In the genomic region with DNA sequence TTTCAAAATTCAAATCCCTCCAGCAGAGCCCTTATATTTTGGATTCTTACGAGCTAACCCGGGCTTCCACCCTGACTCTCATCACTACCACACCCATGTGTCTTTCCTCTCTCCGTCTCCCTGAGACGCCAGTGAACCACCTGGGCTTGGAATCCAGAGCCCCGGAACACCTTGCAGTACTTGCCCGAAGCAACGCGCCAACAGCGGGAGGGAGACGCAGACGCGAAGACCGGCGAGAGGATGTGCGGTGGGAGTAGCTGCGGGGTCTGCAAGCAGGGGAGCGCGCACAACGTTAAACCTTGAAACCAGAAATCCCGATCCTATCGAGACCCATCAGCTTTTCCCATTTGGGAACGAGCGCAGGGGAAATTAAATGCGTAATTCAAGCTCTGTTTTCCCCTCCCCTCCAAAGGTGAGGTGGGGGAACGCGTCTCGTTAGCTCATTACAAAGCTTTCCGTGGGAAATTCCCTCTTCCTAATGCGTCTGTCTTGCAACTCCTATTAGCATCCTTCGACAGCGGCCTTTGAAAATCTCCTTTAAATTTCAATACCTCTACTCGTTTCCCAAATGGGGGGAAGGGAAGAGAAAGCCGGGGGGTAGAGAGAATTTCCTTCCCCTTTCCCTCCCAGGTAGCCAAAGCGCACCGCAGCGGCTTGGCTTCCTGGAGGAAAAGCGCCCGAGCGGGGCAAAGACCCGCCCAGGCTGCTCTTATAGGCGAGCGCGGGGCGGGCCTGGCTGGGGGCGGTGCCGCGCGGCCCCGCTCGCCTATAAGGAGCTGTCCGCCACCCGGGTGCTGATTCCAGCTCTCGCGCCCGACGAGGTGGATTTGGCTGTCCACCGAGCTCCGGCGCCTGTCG, we compare ENCODE assay signal across 8 cellular contexts.
A peak's percentile ranks its signal among the peaks of the same experiment; 100 is the strongest.
DNase-seq lines count a peak whose midpoint lies in the region; ATAC-seq and TF ChIP-seq lines count a peak whose summit lies in the region.

A gene (plus strand): TSS at position 797 of the 858 bp plus-strand sequence. CDS start 364 bp downstream, outside the sequence.

- no peaks in the 10 kb centered on the region for H3K4me1 Mint-ChIP-seq in activated naive CD4-positive, alpha-beta T cell treated with anti-CD3 and anti-CD28 coated beads, Interleukin-2, amount 10 ng/mL, durations not matched to agents 7 days and 5 days
- no peaks in the 10 kb centered on the region for H3K4me1 Mint-ChIP-seq in stimulated activated memory B cell treated with anti-CD40 and anti-IgM and Interleukin-4, amounts not matched to agents 10 μg/mL and 1 μg/mL and 100 μg/mL, for 72 hours

- TF ChIP-seq POLR2A in erythroblast (IDR thresholded peaks at IDR 0.05; ENCODE audit: low read length) = no peak

- CTCF ChIA-PET in activated naive CD4-positive, alpha-beta T cell treated with anti-CD3 and anti-CD28 coated beads, Interleukin-2, amount 10 ng/mL, durations not matched to agents 7 days and 5 days (lab: Charles Lee) = no interaction called here

- no peak within 1 kb of the TSS for H3K4me3 Mint-ChIP-seq in activated naive CD4-positive, alpha-beta T cell treated with anti-CD3 and anti-CD28 coated beads, Interleukin-2, amount 10 ng/mL, durations not matched to agents 7 days and 5 days
- no peak within 1 kb of the TSS for H3K4me3 Mint-ChIP-seq in stimulated activated memory B cell treated with anti-CD40 and anti-IgM and Interleukin-4, amounts not matched to agents 10 μg/mL and 1 μg/mL and 100 μg/mL, for 72 hours

- no peak for ATAC-seq in HG03095 (IDR thresholded peaks at IDR 0.05; ENCODE audit: unreplicated experiment)
- no peak for ATAC-seq in HG02571 (IDR thresholded peaks at IDR 0.05; ENCODE audit: unreplicated experiment)
- no peak for ATAC-seq in stimulated activated memory B cell treated with anti-CD40 and anti-IgM and Interleukin-4, amounts not matched to agents 10 μg/mL and 1 μg/mL and 100 μg/mL, for 72 hours

- H3K36me3 ChIP-seq in NT2/D1 (ENCODE audit: insufficient read depth, insufficient read length, low read length) (no peaks in the 10 kb centered on the region), muscle layer of duodenum (ENCODE audit: control insufficient read depth in 1 of 2, insufficient read depth in 2 of 2, low read length in 2 of 2) (no peaks in the 10 kb centered on the region)

- H3K27ac ChIP-seq in muscle layer of duodenum (ENCODE audit: low read length) = no peak within 1 kb of the TSS

- H3K27me3 ChIP-seq in NT2/D1 (ENCODE audit: insufficient read depth, insufficient read length) = peaks cover 49% of the 10 kb centered on the region
- peaks cover 5% of the 10 kb centered on the region for H3K27me3 ChIP-seq in muscle layer of duodenum (ENCODE audit: low read depth, low read length)

- peak within 1 kb of the TSS; percentile 60 for H3K4me3 ChIP-seq in NT2/D1 (ENCODE audit: insufficient read length, low read depth)
- H3K4me3 ChIP-seq in muscle layer of duodenum (ENCODE audit: low read depth in 1 of 2, low read length in 2 of 2) = peak within 1 kb of the TSS; percentile 5 to 54

- H3K4me1 ChIP-seq in NT2/D1 (ENCODE audit: insufficient read depth, insufficient read length) (no peaks in the 10 kb centered on the region), muscle layer of duodenum (ENCODE audit: control insufficient read depth in 1 of 2, insufficient read depth in 2 of 2, low read length in 2 of 2) (peaks cover 0 to 12% of the 10 kb centered on the region in 2 donors)

- H3K36me3 Mint-ChIP-seq in activated naive CD4-positive, alpha-beta T cell treated with anti-CD3 and anti-CD28 coated beads, Interleukin-2, amount 10 ng/mL, durations not matched to agents 7 days and 5 days = no peaks in the 10 kb centered on the region
- no peaks in the 10 kb centered on the region for H3K36me3 Mint-ChIP-seq in stimulated activated memory B cell treated with anti-CD40 and anti-IgM and Interleukin-4, amounts not matched to agents 10 μg/mL and 1 μg/mL and 100 μg/mL, for 72 hours

- H3K27me3 Mint-ChIP-seq in activated naive CD4-positive, alpha-beta T cell treated with anti-CD3 and anti-CD28 coated beads, Interleukin-2, amount 10 ng/mL, durations not matched to agents 7 days and 5 days = peaks cover 22% of the 10 kb centered on the region
- peaks cover 22% of the 10 kb centered on the region for H3K27me3 Mint-ChIP-seq in stimulated activated memory B cell treated with anti-CD40 and anti-IgM and Interleukin-4, amounts not matched to agents 10 μg/mL and 1 μg/mL and 100 μg/mL, for 72 hours

- peak within 1 kb of the TSS; percentile 59 for H3K9ac ChIP-seq in NT2/D1 (ENCODE audit: insufficient read length, low read depth)

- H3K9me3 Mint-ChIP-seq in activated naive CD4-positive, alpha-beta T cell treated with anti-CD3 and anti-CD28 coated beads, Interleukin-2, amount 10 ng/mL, durations not matched to agents 7 days and 5 days = peaks cover 3% of the 10 kb centered on the region
- peaks cover 5% of the 10 kb centered on the region for H3K9me3 Mint-ChIP-seq in stimulated activated memory B cell treated with anti-CD40 and anti-IgM and Interleukin-4, amounts not matched to agents 10 μg/mL and 1 μg/mL and 100 μg/mL, for 72 hours

- H3K27ac Mint-ChIP-seq in activated naive CD4-positive, alpha-beta T cell treated with anti-CD3 and anti-CD28 coated beads, Interleukin-2, amount 10 ng/mL, durations not matched to agents 7 days and 5 days = no peak within 1 kb of the TSS
- H3K27ac Mint-ChIP-seq in stimulated activated memory B cell treated with anti-CD40 and anti-IgM and Interleukin-4, amounts not matched to agents 10 μg/mL and 1 μg/mL and 100 μg/mL, for 72 hours = no peak within 1 kb of the TSS

- H3K9me3 ChIP-seq in NT2/D1 (ENCODE audit: insufficient read depth, low read length) (no peaks in the 10 kb centered on the region), muscle layer of duodenum (ENCODE audit: control insufficient read depth in 1 of 2, low read length in 2 of 2) (no peaks in the 10 kb centered on the region)

- DNase-seq in activated naive CD4-positive, alpha-beta T cell treated with anti-CD3 and anti-CD28 coated beads, Interleukin-2, amount 10 ng/mL, durations not matched to agents 7 days and 5 days = peak; percentile 55
- DNase-seq in activated naive CD4-positive, alpha-beta T cell treated with Interleukin-2 at 50 U/mL for 16 hours = no peak
- DNase-seq in NT2/D1 (ENCODE audit: low read depth, low spot score) (peak; percentile 77), erythroblast (lab: John Stamatoyannopoulos, UW) (peak; percentile 58)
